Comparison of ENCODE assay signal across 9 cellular contexts in the genomic region with DNA sequence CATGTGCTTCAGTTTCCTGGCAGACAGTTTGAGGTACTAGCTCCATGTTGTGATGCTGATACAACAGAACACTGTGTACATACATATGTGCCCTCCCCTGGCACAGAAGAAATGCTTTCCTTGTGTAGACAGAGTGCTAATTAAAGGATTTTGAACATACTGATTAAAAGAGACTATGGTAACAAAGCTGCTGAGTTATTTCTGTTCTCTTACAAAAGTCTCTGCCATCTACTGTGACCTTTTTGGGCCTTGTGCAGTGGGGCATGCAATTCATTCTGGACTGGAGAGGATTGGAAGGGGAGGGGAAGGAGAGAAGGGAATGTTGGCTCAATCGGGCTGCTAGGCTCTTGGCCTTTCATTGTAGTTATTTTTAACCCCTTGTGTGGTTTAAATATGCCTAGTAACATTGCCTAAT. TPM values are rescaled to one million over a fixed set of nuclear protein-coding genes. Genes with fewer than 3 reads are reported as not detected.
DNase-seq lines count a peak whose midpoint lies in the region; ATAC-seq and TF ChIP-seq lines count a peak whose summit lies in the region.
"Had no signal": no experiment of that assay in that cellular context is flagged by ENCODE, and none has a peak within 500 bp of the region (broad histone marks: within the 10 kb centered on the region; RNA-seq: fewer than 3 reads in every experiment).

No MANE protein-coding gene starts in this region.

- H3K4me3 Mint-ChIP-seq in T-cell, result no peak overlapping the region
- H3K4me3 Mint-ChIP-seq in activated T-cell treated with anti-CD3 and anti-CD28 coated beads, Interleukin-2, amount 50 U/mL, for 24 hours, result no peak overlapping the region

- H3K79me2 ChIP-seq in osteoblast (ENCODE audit: insufficient read depth, low read length), result peaks cover 98% of the 10 kb centered on the region

- H3K27ac Mint-ChIP-seq in T-cell, result no peak overlapping the region
- H3K27ac Mint-ChIP-seq in activated T-cell treated with anti-CD3 and anti-CD28 coated beads, Interleukin-2, amount 50 U/mL, for 24 hours, result no peak overlapping the region

- peaks cover 0 to 98% (median 6%) of the 10 kb centered on the region in 11 experiments; a peak in 10 of 22 replicates for H4K20me1 ChIP-seq in BLaER1 treated with 17β-estradiol and CSF1 and Interleukin-3, amounts not matched to agents 10 nM and 100 nM
- peaks cover 43% of the 10 kb centered on the region for H4K20me1 ChIP-seq in osteoblast (ENCODE audit: insufficient read depth, low read length)

- H3K4me3 ChIP-seq in BLaER1 treated with 17β-estradiol and CSF1 and Interleukin-3, amounts not matched to agents 10 nM and 100 nM, result no peak overlapping the region
- H3K4me3 ChIP-seq in osteoblast (ENCODE audit: insufficient read depth, low read length), result peak overlapping the region; percentile 47

- H3K36me3 Mint-ChIP-seq in T-cell, result peaks cover 10% of the 10 kb centered on the region
- H3K36me3 Mint-ChIP-seq in activated T-cell treated with anti-CD3 and anti-CD28 coated beads, Interleukin-2, amount 50 U/mL, for 24 hours (ENCODE audit: low read depth), result peaks cover 13% of the 10 kb centered on the region

- no peaks in the 10 kb centered on the region for H3K9me3 ChIP-seq in BLaER1 treated with 17β-estradiol and CSF1 and Interleukin-3, amounts not matched to agents 10 nM and 100 nM (replicated peaks in 1 of 11)
- no peaks in the 10 kb centered on the region for H3K9me3 ChIP-seq in osteoblast (ENCODE audit: low read depth, low read length)

- H3K9ac ChIP-seq in BLaER1 treated with 17β-estradiol and CSF1 and Interleukin-3, amounts not matched to agents 10 nM and 100 nM, result no peak overlapping the region

- H3K27me3 ChIP-seq in BLaER1 treated with 17β-estradiol and CSF1 and Interleukin-3, amounts not matched to agents 10 nM and 100 nM, result peaks cover 0 to 27% (median 18%) of the 10 kb centered on the region in 11 experiments; a peak in 18 of 22 replicates
- H3K27me3 ChIP-seq in osteoblast (ENCODE audit: insufficient read depth, low read length), result no peaks in the 10 kb centered on the region

- CTCF ChIA-PET in T-cell (lab: Charles Lee), result no interaction called here

- no peak overlapping the region for H2AFZ ChIP-seq in osteoblast (ENCODE audit: low read length)

- POLR2A ChIA-PET in T-cell (lab: Charles Lee), result no interaction called here

- ATAC-seq in T-cell (replicated peaks in 1 of 4) (no peak), HG03342 (IDR thresholded peaks at IDR 0.05; ENCODE audit: unreplicated experiment) (no peak), GM19397 (IDR thresholded peaks at IDR 0.05; ENCODE audit: unreplicated experiment) (no peak)

- H3K4me2 ChIP-seq in BLaER1 treated with 17β-estradiol and CSF1 and Interleukin-3, amounts not matched to agents 10 nM and 100 nM, result peak overlapping the region in 9 of 11 experiments; percentile 7 to 56 (median 20); a peak in 6 of 22 replicates
- H3K4me2 ChIP-seq in osteoblast (ENCODE audit: insufficient read depth, low read length), result peak overlapping the region; percentile 52

- peaks cover 14 to 33% (median 27%) of the 10 kb centered on the region in 3 donors for H3K4me1 Mint-ChIP-seq in T-cell
- H3K4me1 Mint-ChIP-seq in activated T-cell treated with anti-CD3 and anti-CD28 coated beads, Interleukin-2, amount 50 U/mL, for 24 hours (ENCODE audit: low read depth), result peaks cover 29% of the 10 kb centered on the region

- no peak overlapping the region for H3K27ac ChIP-seq in BLaER1 treated with 17β-estradiol and CSF1 and Interleukin-3, amounts not matched to agents 10 nM and 100 nM
- peak overlapping the region; percentile 43 for H3K27ac ChIP-seq in osteoblast (ENCODE audit: low read depth, low read length)

- no peaks in the 10 kb centered on the region for H3K9me3 Mint-ChIP-seq in T-cell
- no peaks in the 10 kb centered on the region for H3K9me3 Mint-ChIP-seq in activated T-cell treated with anti-CD3 and anti-CD28 coated beads, Interleukin-2, amount 50 U/mL, for 24 hours

- peaks cover 0 to 29% (median 0%) of the 10 kb centered on the region in 11 experiments; a peak in 6 of 22 replicates for H3K36me3 ChIP-seq in BLaER1 treated with 17β-estradiol and CSF1 and Interleukin-3, amounts not matched to agents 10 nM and 100 nM
- peaks cover 52% of the 10 kb centered on the region for H3K36me3 ChIP-seq in osteoblast (ENCODE audit: insufficient read depth, low read length)

- DNase-seq in NCI-H82 (lab: John Stamatoyannopoulos, UW) (peak; percentile 55), fibroblast of gingiva (ENCODE audit: low read depth) (peak; percentile 83), osteoblast (ENCODE audit: insufficient read length, low spot score, missing footprints) (no peak), T-cell (no peak)
- no peak for DNase-seq in activated T-cell treated with anti-CD3 and anti-CD28 coated beads, Interleukin-2, amount 50 U/mL, for 24 hours
- DNase-seq: foreskin fibroblast had no signal

- H3K27me3 Mint-ChIP-seq in T-cell, result no peaks in the 10 kb centered on the region
- H3K27me3 Mint-ChIP-seq in activated T-cell treated with anti-CD3 and anti-CD28 coated beads, Interleukin-2, amount 50 U/mL, for 24 hours, result no peaks in the 10 kb centered on the region

- no peak for TF ChIP-seq CTCF in osteoblast (IDR thresholded peaks at IDR 0.05; ENCODE audit: extremely low read depth, low read depth, low read length)

- peaks cover 7 to 33% (median 11%) of the 10 kb centered on the region in 10 experiments for H3K4me1 ChIP-seq in BLaER1 treated with 17β-estradiol and CSF1 and Interleukin-3, amounts not matched to agents 10 nM and 100 nM
- H3K4me1 ChIP-seq in osteoblast (ENCODE audit: insufficient read depth, low read length), result peaks cover 72% of the 10 kb centered on the region

RNA-seq across cellular contexts. Expression of gene PDLIM5, which starts 6.0 kb away (rescaled TPM):
- 242 and 312 TPM in 2 replicates for total RNA-seq in osteoblast
- 10 to 100 TPM; 27.1 to 32.0 (median 29.6) TPM for total RNA-seq in T-cell

Comparison
In these comparisons a context has a peak if more than half of its experiments do, and no peak if none do; other contexts are left out.
1. DNase-seq: peak in NCI-H82 (single experiment) and fibroblast of gingiva (single experiment); none in osteoblast (single experiment), T-cell (0 of 34) and activated T-cell treated with anti-CD3 and anti-CD28 coated beads, Interleukin-2, amount 50 U/mL, for 24 hours (single experiment).